In the genomic region with DNA sequence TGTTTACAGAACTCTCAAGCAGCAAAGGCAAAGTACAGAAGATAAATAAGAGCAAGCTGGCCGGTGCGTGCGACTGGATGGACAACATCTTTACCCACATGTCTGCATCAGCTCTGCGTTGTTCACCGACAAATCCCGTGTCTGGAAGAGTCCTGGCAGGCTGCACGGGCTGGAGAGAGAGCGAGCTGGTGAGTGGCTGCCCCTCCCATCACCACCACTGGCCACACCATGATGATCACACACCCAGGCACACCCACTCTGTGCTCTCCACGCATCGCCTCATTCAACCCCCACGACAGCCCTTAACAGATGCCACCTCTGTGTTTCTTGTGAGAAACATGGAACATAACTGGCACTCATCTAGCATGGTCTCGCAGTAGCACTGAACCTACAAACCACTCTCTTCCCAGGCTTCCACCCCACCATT, we compare ENCODE assay signal across 1 cellular context.
A peak's percentile ranks its signal among the peaks of the same experiment; 100 is the strongest.
TF ChIP-seq lines count a peak whose summit lies in the region.

No MANE protein-coding gene starts in this region.

TF ChIP-seq in IMR-90, 13 proteins besides CTCF, POLR2A, EP300 and RAD21:
- TF ChIP-seq FOS (IDR thresholded peaks at IDR 0.05; ENCODE audit: low read depth, low read length) (peak; percentile 52; the same call in 1 of the 2 replicates), MAZ (IDR thresholded peaks at IDR 0.05; ENCODE audit: borderline replicate concordance, low read depth, low read length) (peak; percentile 91), RCOR1 (IDR thresholded peaks at IDR 0.05; ENCODE audit: insufficient replicate concordance, low read length) (peak; percentile 93), BHLHE40 (IDR thresholded peaks at IDR 0.05; ENCODE audit: low read depth, low read length) (peak; percentile 97), MXI1 (IDR thresholded peaks at IDR 0.05; ENCODE audit: borderline replicate concordance, low read depth, low read length) (peak; percentile 88), CEBPB (IDR thresholded peaks at IDR 0.05; ENCODE audit: low read depth, low read length) (no peak)
